1 cellular context compared by ENCODE assay signal in genomic region chr9:41358682-41359081, GRCh38.
TF ChIP-seq lines count a peak whose summit lies in the region.

No MANE protein-coding gene starts in this region.

TF ChIP-seq in K562, 482 proteins besides CTCF, POLR2A, EP300 and RAD21 (continued from another document):
- TF ChIP-seq ZBTB2 (IDR thresholded peaks at IDR 0.05) (peak; percentile 93), TAF1 (IDR thresholded peaks at IDR 0.05; ENCODE audit: control insufficient read depth, extremely low read depth, insufficient read depth, low read length, severe bottlenecking) (peak; percentile 59), TAF9B (IDR thresholded peaks at IDR 0.05; ENCODE audit: partially characterized antibody) (peak; percentile 60), POLR2G (IDR thresholded peaks at IDR 0.05; ENCODE audit: low read depth, low read length) (peak; percentile 80), CTBP1 (IDR thresholded peaks at IDR 0.05; ENCODE audit: borderline replicate concordance) (peak; percentile 10; the same call in 1 of the 2 replicates), SUPT5H (IDR thresholded peaks at IDR 0.05) (peak; percentile 73), L3MBTL2 (IDR thresholded peaks at IDR 0.05) (peak; percentile 74), CXXC5 (CRISPR knock-in tag; IDR thresholded peaks at IDR 0.05) (peak; percentile 45), ZBTB1 (CRISPR knock-in tag; IDR thresholded peaks at IDR 0.05; ENCODE audit: borderline replicate concordance, low read depth) (peak; percentile 93)
